8 cellular contexts compared by ENCODE assay signal in the genomic region with DNA sequence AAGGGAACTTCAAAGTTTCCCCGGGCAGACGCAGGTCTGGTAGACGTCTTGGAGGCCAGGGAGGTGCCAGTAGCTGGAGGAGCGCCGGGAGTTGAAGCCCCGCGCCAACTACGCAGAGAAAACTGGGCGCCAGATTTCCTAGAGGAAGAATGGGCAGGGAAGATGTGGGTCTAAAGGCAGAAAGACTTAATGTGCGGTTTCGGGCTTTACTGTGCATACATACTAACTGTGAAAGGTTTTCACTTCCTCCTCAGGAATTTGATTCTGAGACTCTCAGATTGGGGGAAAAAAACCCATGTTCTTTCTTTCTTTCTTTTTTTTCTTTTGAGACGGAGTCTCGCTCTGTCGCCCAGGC. TPM values are rescaled to one million over a fixed set of nuclear protein-coding genes. Genes with fewer than 3 reads are reported as not detected.
A peak's percentile ranks its signal among the peaks of the same experiment; 100 is the strongest.
DNase-seq lines count a peak whose midpoint lies in the region; ATAC-seq and TF ChIP-seq lines count a peak whose summit lies in the region.

No MANE protein-coding gene starts in this region.

- no peaks in the 10 kb centered on the region; the same call in 1 of the 2 replicates for H3K36me3 ChIP-seq in BJ (ENCODE audit: control insufficient read depth, insufficient read depth, low read length)
- peaks cover 0 to 5% of the 10 kb centered on the region in 2 donors for H3K36me3 ChIP-seq in left lung

- peaks cover 13 to 16% of the 10 kb centered on the region in 2 donors for H3K4me1 Mint-ChIP-seq in immature natural killer cell

- peaks cover 4 to 13% (median 8%) of the 10 kb centered on the region in 3 donors for H3K27me3 Mint-ChIP-seq in immature natural killer cell (ENCODE audit: low read depth in 3 of 3)

- H3K9me3 ChIP-seq in left lung: no peaks in the 10 kb centered on the region

- CTCF ChIA-PET in BJ (lab: Yijun Ruan, JAX): interaction anchor here (1.0 to 1.4 kb wide), 4 partner anchors 15 to 206 kb away, joined by 3 to 6 read pairs (median 6); no protein-coding TSS in a partner anchor
- CTCF ChIA-PET in RWPE1 (lab: Yijun Ruan, JAX): interaction anchor here (0.6 to 0.7 kb wide), 3 partner anchors 15 to 300 kb away, joined by 3 to 4 read pairs (median 3); no protein-coding TSS in a partner anchor

- TF ChIP-seq CTCF in BJ (IDR thresholded peaks at IDR 0.05; ENCODE audit: insufficient read depth, low read depth, low read length) (no peak), RWPE1 (conservative IDR thresholded peaks at IDR 0.05; ENCODE audit: low read depth) (no peak), left lung (IDR thresholded peaks at IDR 0.05) (no peak)

- intact Hi-C loops in left lung (cut with DNase I): no loop called here

- ATAC-seq in GM21447 (IDR thresholded peaks at IDR 0.05; ENCODE audit: unreplicated experiment) (peak; percentile 13), left lung (no peak)

- H3K27ac Mint-ChIP-seq in immature natural killer cell: peak overlapping the region in 5 of 6 donors; percentile 75 to 86 (median 84)

- H3K4me1 ChIP-seq in left lung: peaks cover 0 to 13% of the 10 kb centered on the region in 2 donors

- H3K27me3 ChIP-seq in BJ (ENCODE audit: control insufficient read depth, insufficient read depth, low read length) (peaks cover 4% of the 10 kb centered on the region), left lung (peaks cover 0 to 21% of the 10 kb centered on the region in 2 donors)

- POLR2A ChIA-PET in BJ (lab: Charles Lee) (no interaction called here), RWPE1 (lab: Yijun Ruan, JAX; ENCODE audit: low non-redundant PET) (interaction anchor here (1.0 kb wide), 1 partner anchor 34 kb away, joined by 3 read pairs; no protein-coding TSS in a partner anchor)

- DNase-seq in BJ (ENCODE audit: low read depth) (no peak), MV-4-11 (lab: John Stamatoyannopoulos, UW) (peak; percentile 75), immature natural killer cell (no peak), NCI-H69 (lab: John Stamatoyannopoulos, UW) (no peak), RWPE1 (ENCODE audit: low spot score) (no peak), SIG-M5 (lab: John Stamatoyannopoulos, UW) (no peak), left lung (no peak)

- H3K4me3 ChIP-seq in BJ (ENCODE audit: low read depth, low read length): peak overlapping the region; percentile 83
- peak overlapping the region in 1 of 2 donors; percentile 77 for H3K4me3 ChIP-seq in left lung

- H3K4me3 Mint-ChIP-seq in immature natural killer cell: peak overlapping the region; percentile 79 to 87 (median 85)

- H3K9me3 Mint-ChIP-seq in immature natural killer cell: no peaks in the 10 kb centered on the region

- H3K27ac ChIP-seq in RWPE1 (no peak overlapping the region), left lung (no peak overlapping the region)

- peaks cover 0 to 4% (median 0%) of the 10 kb centered on the region in 3 donors for H3K36me3 Mint-ChIP-seq in immature natural killer cell

RNA-seq across cellular contexts. Expression of gene ZNF287, which starts 0.3 kb away (rescaled TPM):
- 6.0 and 6.6 TPM in 2 replicates for polyA plus RNA-seq in BJ (2011; rRNA removed)
- 3.1 and 5.2 TPM in 2 replicates for polyA minus RNA-seq in BJ (2011; rRNA and poly(A)+ RNA removed)
- polyA plus RNA-seq in immature natural killer cell: 10 to 100 TPM in 1 of 3 donors, 1 to 10 TPM in 2; 9.3 to 10.8 (median 9.5) TPM
- 1 to 10 TPM; 3.4 to 5.9 TPM for total RNA-seq in left lung
